In genomic region chr18:2380101-2380500, GRCh38 we compare ENCODE assay signal across 9 cellular contexts.
"Had no signal": no experiment of that assay in that cellular context is flagged by ENCODE, and none has a peak within 500 bp of the region (broad histone marks: within the 10 kb centered on the region; RNA-seq: fewer than 3 reads in every experiment).

No MANE protein-coding gene starts in this region.

- H3K36me3 ChIP-seq: HAP-1 had no signal

- H2AFZ ChIP-seq: GM23248 had no signal

- DNase-seq: GM23248, H7, HFFc6, KG1 had no signal

- H3K4me3 ChIP-seq: GM23248, HAP-1 had no signal

- H3K9me3 ChIP-seq: HAP-1 had no signal

- H3K4me3 Mint-ChIP-seq: HFFc6, IgD-negative memory B cell had no signal

- H3K4me1 ChIP-seq: HAP-1 had no signal

- H3K27ac ChIP-seq: GM23248, HL-60 had no signal

- H3K9me3 Mint-ChIP-seq: HFFc6 had no signal

- H3K27ac Mint-ChIP-seq: HFFc6, IgD-negative memory B cell had no signal

- H3K36me3 Mint-ChIP-seq: IgD-negative memory B cell had no signal

- ATAC-seq: HCT116, HepG2 had no signal

- FAIRE-seq: HepG2 had no signal

- H3K9ac ChIP-seq: GM23248 had no signal

- H3K4me1 Mint-ChIP-seq: IgD-negative memory B cell had no signal
